Comparison of ENCODE assay signal across 8 cellular contexts in the genomic region with DNA sequence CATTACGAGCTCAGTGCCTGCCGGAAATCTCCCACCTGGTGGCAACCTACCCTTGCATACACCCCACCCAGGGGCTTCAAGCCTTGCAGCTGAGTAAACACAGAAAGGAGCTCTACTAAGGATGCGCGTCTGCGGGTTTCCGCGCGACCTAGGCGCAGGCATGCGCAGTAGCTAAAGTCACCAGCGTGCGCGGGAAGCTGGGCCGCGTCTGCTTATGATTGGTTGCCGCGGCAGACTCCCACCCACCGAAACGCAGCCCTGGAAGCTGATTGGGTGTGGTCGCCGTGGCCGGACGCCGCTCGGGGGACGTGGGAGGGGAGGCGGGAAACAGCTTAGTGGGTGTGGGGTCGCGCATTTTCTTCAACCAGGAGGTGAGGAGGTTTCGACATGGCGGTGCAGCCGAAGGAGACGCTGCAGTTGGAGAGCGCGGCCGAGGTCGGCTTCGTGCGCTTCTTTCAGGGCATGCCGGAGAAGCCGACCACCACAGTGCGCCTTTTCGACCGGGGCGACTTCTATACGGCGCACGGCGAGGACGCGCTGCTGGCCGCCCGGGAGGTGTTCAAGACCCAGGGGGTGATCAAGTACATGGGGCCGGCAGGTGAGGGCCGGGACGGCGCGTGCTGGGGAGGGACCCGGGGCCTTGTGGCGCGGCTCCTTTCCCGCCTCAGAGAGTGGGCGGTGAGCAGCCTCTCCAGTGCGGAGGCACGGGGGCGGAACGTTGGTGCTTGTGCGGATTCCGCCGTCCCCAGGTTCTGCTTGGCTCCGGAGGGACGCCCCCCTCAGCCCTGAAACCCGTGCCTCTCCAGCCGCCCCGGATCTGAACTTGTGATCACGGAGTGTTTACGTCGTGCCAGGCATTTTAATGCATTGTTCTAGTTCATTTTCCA. TPM values are rescaled to one million over a fixed set of nuclear protein-coding genes. Genes with fewer than 3 reads are reported as not detected.
DNase-seq lines count a peak whose midpoint lies in the region; ATAC-seq and TF ChIP-seq lines count a peak whose summit lies in the region.

Gene MSH2, plus strand, starts transcription at position 352 of the 887 bp plus-strand sequence. Its CDS starts 36 bp downstream, at position 388.

- DNase-seq in GM10266 (ENCODE audit: extremely low spot score) = peak; percentile 95
- peak; percentile 96 for DNase-seq in NCI-H1105 (lab: John Stamatoyannopoulos, UW)
- DNase-seq in SKM-1 (lab: John Stamatoyannopoulos, UW; ENCODE audit: unreplicated experiment) = peak; percentile 85
- DNase-seq in glomerular endothelial cell (ENCODE audit: extremely low read depth, low read depth, low spot score) = no peak
- DNase-seq in occipital lobe (lab: John Stamatoyannopoulos, UW) = peak; percentile 89

- H3K27ac Mint-ChIP-seq in activated naive CD4-positive, alpha-beta T cell treated with anti-CD3 and anti-CD28 coated beads, Interleukin-2, amount 50 U/mL, for 24 hours = peak within 1 kb of the TSS; percentile 97

- peak within 1 kb of the TSS; percentile 36 for H3K27ac ChIP-seq in temporal lobe (ENCODE audit: low read depth, low read length)

- no peaks in the 10 kb centered on the region for H3K9me3 Mint-ChIP-seq in activated naive CD4-positive, alpha-beta T cell treated with anti-CD3 and anti-CD28 coated beads, Interleukin-2, amount 50 U/mL, for 24 hours

- ATAC-seq in HG02623 (IDR thresholded peaks at IDR 0.05; ENCODE audit: unreplicated experiment) = peak; percentile 97

- TF ChIP-seq CTCF in GM10266 (IDR thresholded peaks at IDR 0.05; ENCODE audit: control insufficient read depth, insufficient read depth, low read depth, missing control alignments) = no peak

- peak within 1 kb of the TSS; percentile 97 for H3K4me3 Mint-ChIP-seq in activated naive CD4-positive, alpha-beta T cell treated with anti-CD3 and anti-CD28 coated beads, Interleukin-2, amount 50 U/mL, for 24 hours

- peaks cover 42% of the 10 kb centered on the region for H3K4me1 Mint-ChIP-seq in activated naive CD4-positive, alpha-beta T cell treated with anti-CD3 and anti-CD28 coated beads, Interleukin-2, amount 50 U/mL, for 24 hours

- peaks cover 12% of the 10 kb centered on the region for H3K36me3 Mint-ChIP-seq in activated naive CD4-positive, alpha-beta T cell treated with anti-CD3 and anti-CD28 coated beads, Interleukin-2, amount 50 U/mL, for 24 hours

- H3K27me3 Mint-ChIP-seq in activated naive CD4-positive, alpha-beta T cell treated with anti-CD3 and anti-CD28 coated beads, Interleukin-2, amount 50 U/mL, for 24 hours = no peaks in the 10 kb centered on the region

RNA-seq across cellular contexts. Expression of gene MSH2, which starts in this region (rescaled TPM):
- total RNA-seq in glomerular endothelial cell = 20.5 and 20.6 TPM in 2 replicates
- total RNA-seq in occipital lobe = 75.6 TPM
- total RNA-seq in temporal lobe = 68.1 TPM
